Comparison of ENCODE assay signal across 1 cellular context in genomic region chr19:32287086-32287485, GRCh38.
TF ChIP-seq lines count a peak whose summit lies in the region.

No MANE protein-coding gene starts in this region.

TF ChIP-seq in GM23338, 12 proteins besides CTCF, POLR2A, EP300 and RAD21 (continued from another document):
- no peak for TF ChIP-seq ZNF462 (CRISPR knock-in tag; IDR thresholded peaks at IDR 0.05)
